Comparison of ENCODE assay signal across 17 cellular contexts in the genomic region with DNA sequence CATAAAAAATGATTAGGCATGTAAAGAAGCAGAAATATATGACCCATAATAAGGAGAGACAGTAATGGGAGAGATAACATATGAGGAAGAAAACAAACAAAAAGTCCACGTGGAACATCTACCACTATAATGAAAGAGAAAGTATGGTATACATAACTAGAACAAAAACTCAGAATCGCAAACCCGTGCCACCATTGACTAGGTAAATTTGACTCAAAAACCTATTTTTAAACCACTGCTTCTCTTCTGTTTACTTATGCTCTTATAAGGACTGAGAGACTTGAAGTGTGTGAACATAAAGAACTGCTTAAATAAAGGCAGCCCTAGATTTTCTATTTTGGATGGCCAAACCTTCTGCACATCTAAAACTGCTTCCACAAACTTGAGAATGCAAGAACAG.
"Had no signal": no experiment of that assay in that cellular context is flagged by ENCODE, and none has a peak within 500 bp of the region (broad histone marks: within the 10 kb centered on the region; RNA-seq: fewer than 3 reads in every experiment).

No MANE protein-coding gene starts in this region.

- ATAC-seq: effector memory CD8-positive, alpha-beta T cell; right cardiac atrium; stimulated activated naive CD8-positive, alpha-beta T cell treated with anti-CD3 and anti-CD28 coated beads, Interleukin-15, amount 100 ng/mL, for 72 hours had no signal

- H3K4me1 ChIP-seq: prostate gland had no signal

- H3K4me3 ChIP-seq: prostate gland had no signal

- FAIRE-seq: astrocyte, bronchial epithelial cell, small intestine had no signal

- DNase-seq: activated CD4-positive, alpha-beta memory T cell treated with anti-CD3 and anti-CD28 coated beads, Interleukin-2, amount 10 ng/mL, durations not matched to agents 7 days and 5 days; activated naive CD4-positive, alpha-beta T cell treated with anti-CD3 and anti-CD28 coated beads, Interleukin-2, amount 10 ng/mL, durations not matched to agents 7 days and 5 days; activated T-cell treated with anti-CD3 and anti-CD28 coated beads, Interleukin-2, amount 50 U/mL, for 24 hours; effector memory CD8-positive, alpha-beta T cell; foreskin melanocyte; head of caudate nucleus; kidney glomerular epithelial cell; mesendoderm; nephron progenitor cell; occipital lobe; right cardiac atrium; small intestine; stimulated activated naive CD8-positive, alpha-beta T cell treated with anti-CD3 and anti-CD28 coated beads, Interleukin-15, amount 100 ng/mL, for 72 hours; WERI-Rb-1 had no signal

- H3K9me3 ChIP-seq: prostate gland had no signal

- H3K36me3 ChIP-seq: prostate gland, WERI-Rb-1 had no signal
